ENCODE assay signal across 10 cellular contexts in genomic region chr14:99537399-99537798, GRCh38. TPM values are rescaled to one million over a fixed set of nuclear protein-coding genes. Genes with fewer than 3 reads are reported as not detected.
DNase-seq lines count a peak whose midpoint lies in the region; ATAC-seq, FAIRE-seq and TF ChIP-seq lines count a peak whose summit lies in the region.
"Had no signal": no experiment of that assay in that cellular context is flagged by ENCODE, and none has a peak within 500 bp of the region (broad histone marks: within the 10 kb centered on the region; RNA-seq: fewer than 3 reads in every experiment).

No MANE protein-coding gene starts in this region.

- TF ChIP-seq CTCF in A549 (IDR thresholded peaks at IDR 0.05): no peak
- TF ChIP-seq CTCF in choroid plexus epithelial cell (conservative IDR thresholded peaks at IDR 0.05; ENCODE audit: low read depth, low read length): no peak

- intact Hi-C loops in left colon (cut with DNase I, micrococcal nuclease): no loop called here

- H3K4me3 ChIP-seq in A549 (no peak overlapping the region), choroid plexus epithelial cell (ENCODE audit: low read depth, low read length) (no peak overlapping the region)
- H3K4me3 ChIP-seq in effector memory CD4-positive, alpha-beta T cell (ENCODE audit: insufficient read depth, low read depth, low read length, poor library complexity, severe bottlenecking): no peak overlapping the region
- H3K4me3 ChIP-seq in CD8-positive, alpha-beta memory T cell (ENCODE audit: low read length): no peak overlapping the region

- peaks cover 0 to 1% of the 10 kb centered on the region in 2 donors for H3K27me3 Mint-ChIP-seq in CD8-positive, alpha-beta memory T cell

- ATAC-seq in A549: peak; percentile 84 to 90
- ATAC-seq in left colon: peak; percentile 15
- ATAC-seq in GM21367 (IDR thresholded peaks at IDR 0.05; ENCODE audit: unreplicated experiment): no peak

- no peaks in the 10 kb centered on the region for H3K36me3 ChIP-seq in effector memory CD4-positive, alpha-beta T cell (ENCODE audit: control insufficient read depth, insufficient read depth, low read length)
- H3K36me3 ChIP-seq in CD8-positive, alpha-beta memory T cell (ENCODE audit: insufficient read depth, low read length): no peaks in the 10 kb centered on the region

- H3K4me1 ChIP-seq in A549: peaks cover 58% of the 10 kb centered on the region
- H3K4me1 ChIP-seq in effector memory CD4-positive, alpha-beta T cell (ENCODE audit: control insufficient read depth, insufficient read depth, low read length, poor library complexity, severe bottlenecking): no peaks in the 10 kb centered on the region
- H3K4me1 ChIP-seq in CD8-positive, alpha-beta memory T cell (ENCODE audit: insufficient read depth, low read length): no peaks in the 10 kb centered on the region

- H3K4me2 ChIP-seq in A549: peak overlapping the region; percentile 65

- TF ChIP-seq POLR2A in A549 (IDR thresholded peaks at IDR 0.05; ENCODE audit: low read length): no peak

- no peak overlapping the region for H3K4me3 Mint-ChIP-seq in CD8-positive, alpha-beta memory T cell
- H3K4me3 Mint-ChIP-seq: naive B cell had no signal

- no peaks in the 10 kb centered on the region for H3K9me3 ChIP-seq in A549
- H3K9me3 ChIP-seq in effector memory CD4-positive, alpha-beta T cell (ENCODE audit: control insufficient read depth, low read length): no peaks in the 10 kb centered on the region
- no peaks in the 10 kb centered on the region for H3K9me3 ChIP-seq in CD8-positive, alpha-beta memory T cell (ENCODE audit: low read length)

- no peak overlapping the region for H3K27ac Mint-ChIP-seq in CD8-positive, alpha-beta memory T cell

- no peaks in the 10 kb centered on the region for H3K36me3 Mint-ChIP-seq in CD8-positive, alpha-beta memory T cell
- H3K36me3 Mint-ChIP-seq: naive B cell had no signal

- no peaks in the 10 kb centered on the region for H3K9me3 Mint-ChIP-seq in CD8-positive, alpha-beta memory T cell
- H3K9me3 Mint-ChIP-seq: naive B cell had no signal

- 83% methylated on average over 1 of the region's 6 CpGs for WGBS in A549 (ENCODE audit: missing lambda C conversion rate)

- DNase-seq in A549 (ENCODE audit: low read depth in 1 of 2, low spot score in 1 of 2) (peak; percentile 48 to 74), HT-29 (ENCODE audit: low spot score) (peak; percentile 64), choroid plexus epithelial cell (ENCODE audit: low read depth) (peak; percentile 82), left colon (no peak), NCI-H2029 (lab: John Stamatoyannopoulos, UW) (no peak)
- no peak for DNase-seq in effector memory CD4-positive, alpha-beta T cell
- no peak for DNase-seq in CD8-positive, alpha-beta memory T cell
- DNase-seq: AML-193, naive B cell had no signal

- POLR2A ChIA-PET in A549 (lab: Yijun Ruan, JAX): interaction anchor here (0.7 kb wide), 1 partner anchor 67 kb away, joined by 3 read pairs; the partner anchor contains the start of gene CCDC85C
- POLR2A ChIA-PET in CD8-positive, alpha-beta memory T cell (lab: Charles Lee): no interaction called here

- FAIRE-seq in A549 (lab: Jason Lieb, UNC): no peak

- no peak for TF ChIP-seq RAD21 in A549 (conservative IDR thresholded peaks at IDR 0.05 in 1 of 2, IDR thresholded peaks at IDR 0.05 in 1 of 2)

- H3K4me1 Mint-ChIP-seq in CD8-positive, alpha-beta memory T cell: peaks cover 0 to 12% (median 6%) of the 10 kb centered on the region in 3 donors

- no peaks in the 10 kb centered on the region for H3K27me3 ChIP-seq in effector memory CD4-positive, alpha-beta T cell (replicated peaks; ENCODE audit: control insufficient read depth, insufficient read depth, low read length, poor library complexity, severe bottlenecking)
- H3K27me3 ChIP-seq in CD8-positive, alpha-beta memory T cell (ENCODE audit: insufficient read depth, low read length, poor library complexity, severe bottlenecking): no peaks in the 10 kb centered on the region

- CTCF ChIA-PET in A549 (lab: Yijun Ruan, JAX): interaction anchor here (0.6 to 9.4 kb wide), 9 partner anchors 9 to 143 kb away, joined by 3 to 67 read pairs (median 4); no protein-coding TSS in a partner anchor
- CTCF ChIA-PET in CD8-positive, alpha-beta memory T cell (lab: Charles Lee): no interaction called here

- peak overlapping the region; percentile 69 to 92 for H3K27ac ChIP-seq in A549
- no peak overlapping the region for H3K27ac ChIP-seq in effector memory CD4-positive, alpha-beta T cell (ENCODE audit: insufficient read depth, low read length, poor library complexity, severe bottlenecking)
- no peak overlapping the region for H3K27ac ChIP-seq in CD8-positive, alpha-beta memory T cell (ENCODE audit: low read depth, low read length)

- TF ChIP-seq EP300 in A549 (IDR thresholded peaks at IDR 0.05): no peak

TF ChIP-seq in A549, 52 proteins besides CTCF, POLR2A, EP300 and RAD21:
- TF ChIP-seq FOSL2 (IDR thresholded peaks at IDR 0.05): no peak
- TF ChIP-seq FOSL2 (CRISPR knock-in tag; IDR thresholded peaks at IDR 0.05): peak; percentile 76
- no peak for TF ChIP-seq CHD4 (IDR thresholded peaks at IDR 0.05; ENCODE audit: borderline replicate concordance)
TF ChIP-seq in A549: peak in this region for 1.

RNA-seq across cellular contexts. Expression of gene CCNK, which starts 56.2 kb away (rescaled TPM):
- polyA plus RNA-seq in A549 (2011; rRNA removed) (22.7 and 38.9 TPM in 2 replicates), A549 (2017; fragmentation: RNase III; extraction: RNeasy Plus Mini Kit Qiagen cat#74134 plus additional on column Dnase treatment) (46.6 to 50.8 TPM (median 50.6 TPM) in 3 replicates)
- 14.7 and 16.4 TPM in 2 replicates for polyA plus RNA-seq in A549 (2012; cell fraction: cytosol; rRNA removed)
- 12.0 and 19.6 TPM in 2 replicates for polyA plus RNA-seq in A549 (2012; cell fraction: nucleus; rRNA removed)
- polyA minus RNA-seq in A549 (2011; rRNA and poly(A)+ RNA removed): 32.7 and 36.2 TPM in 2 replicates
- total RNA-seq in HT-29 (2014; rRNA removed; shearing (Covaris generic)): 7.1 and 12.4 TPM in 2 replicates
- total RNA-seq in left colon: 10 to 100 TPM; 53.2 to 58.5 TPM
- 100 to 1,000 TPM; 110 to 115 TPM for total RNA-seq in CD8-positive, alpha-beta memory T cell
- 16.4 TPM for polyA plus RNA-seq in CD8-positive, alpha-beta memory T cell

RNA-seq across cellular contexts. Expression of gene SETD3, which starts 56.7 kb away (rescaled TPM):
- polyA plus RNA-seq in A549 (2011; rRNA removed): 53.9 and 59.7 TPM in 2 replicates
- 19.3 and 25.5 TPM in 2 replicates for polyA plus RNA-seq in A549 (2012; cell fraction: cytosol; rRNA removed)
- 8.5 and 11.1 TPM in 2 replicates for polyA plus RNA-seq in A549 (2012; cell fraction: nucleus; rRNA removed)
- 41.2 to 44.7 TPM (median 43.1 TPM) in 3 replicates for polyA plus RNA-seq in A549 (2017; fragmentation: RNase III; extraction: RNeasy Plus Mini Kit Qiagen cat#74134 plus additional on column Dnase treatment)
- 47.2 and 53.5 TPM in 2 replicates for polyA minus RNA-seq in A549 (2011; rRNA and poly(A)+ RNA removed)
- total RNA-seq in HT-29 (2014; rRNA removed; shearing (Covaris generic)): 24.8 and 26.3 TPM in 2 replicates
- 10 to 100 TPM; 61.5 to 66.8 TPM for total RNA-seq in left colon
- total RNA-seq in CD8-positive, alpha-beta memory T cell: 10 to 100 TPM; 57.1 to 57.9 TPM
- polyA plus RNA-seq in CD8-positive, alpha-beta memory T cell: 52.1 TPM

Comparison
In these comparisons a context has a peak if more than half of its experiments do, and no peak if none do; other contexts are left out.
1. DNase-seq: peak in A549 (2 of 2), HT-29 (single experiment) and choroid plexus epithelial cell (single experiment); none in left colon (0 of 2), effector memory CD4-positive, alpha-beta T cell (0 of 3), CD8-positive, alpha-beta memory T cell (0 of 5) and NCI-H2029 (single experiment).
2. H3K27ac ChIP-seq: peak in A549 (2 of 2); none in effector memory CD4-positive, alpha-beta T cell (single experiment) and CD8-positive, alpha-beta memory T cell (single experiment).